1 cellular context compared by ENCODE assay signal in the genomic region with DNA sequence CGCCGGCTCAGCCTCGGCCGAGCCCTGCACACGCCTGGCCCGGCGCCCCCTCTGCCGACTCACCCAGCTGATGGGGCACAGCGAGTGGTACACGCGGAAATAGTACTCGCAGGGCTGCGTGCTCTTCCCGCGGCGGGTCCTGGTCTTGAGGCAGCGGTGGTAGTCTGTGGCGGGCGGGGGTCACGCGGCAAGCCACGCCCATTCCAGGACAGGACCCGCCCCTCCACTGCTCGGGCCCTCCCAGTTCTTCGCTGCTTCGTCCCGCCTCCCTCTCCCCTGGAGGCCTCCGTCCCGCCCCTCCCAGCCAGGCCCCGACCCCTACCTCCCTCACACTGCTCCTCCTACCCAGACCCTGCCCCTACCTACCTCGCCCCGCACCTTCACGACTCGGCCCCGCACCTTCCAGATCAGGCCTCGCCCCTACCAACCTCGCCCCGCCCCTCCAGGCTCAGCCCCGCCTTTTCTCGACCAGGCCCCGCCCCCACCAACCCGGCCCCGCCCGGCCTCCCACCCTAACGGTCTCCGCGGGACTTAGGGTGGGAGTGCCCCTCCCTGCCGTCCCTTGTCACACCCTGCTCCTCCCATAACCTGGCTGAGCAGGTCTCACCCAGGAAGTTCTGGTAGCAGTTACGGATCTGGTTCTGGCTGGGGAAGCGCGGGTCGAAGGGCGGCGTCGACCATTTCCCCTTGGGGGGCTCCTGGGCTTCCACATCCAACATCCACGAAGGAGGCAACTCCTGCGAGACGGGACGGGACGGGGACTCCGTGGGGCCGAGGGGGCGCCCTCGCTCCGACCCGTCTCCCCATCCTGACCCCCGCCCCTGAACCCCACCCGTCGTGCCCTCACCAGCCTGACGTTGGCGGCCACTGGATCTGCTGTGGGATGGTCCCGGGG.
TF ChIP-seq lines count a peak whose summit lies in the region.

No MANE protein-coding gene starts in this region.

TF ChIP-seq in K562, 482 proteins besides CTCF, POLR2A, EP300 and RAD21 (continued from another document and continues in another):
- TF ChIP-seq E4F1 (CRISPR knock-in tag; IDR thresholded peaks at IDR 0.05; ENCODE audit: borderline replicate concordance) (no peak), PTTG1 (tag; IDR thresholded peaks at IDR 0.05; ENCODE audit: low read depth) (no peak), KAT8 (IDR thresholded peaks at IDR 0.05; ENCODE audit: low read depth) (no peak), TRIM25 (IDR thresholded peaks at IDR 0.05; ENCODE audit: borderline replicate concordance) (no peak), TEAD4 (IDR thresholded peaks at IDR 0.05; ENCODE audit: low read length) (no peak), TEAD4 (CRISPR knock-in tag; IDR thresholded peaks at IDR 0.05; ENCODE audit: borderline replicate concordance) (no peak), HNRNPK (IDR thresholded peaks at IDR 0.05; ENCODE audit: low read depth, low read length, poor library complexity, severe bottlenecking) (no peak), TAL1 (IDR thresholded peaks at IDR 0.05) (no peak), MTA3 (IDR thresholded peaks at IDR 0.05; ENCODE audit: borderline replicate concordance) (no peak), ZNF778 (CRISPR knock-in tag; IDR thresholded peaks at IDR 0.05) (no peak), KLF13 (tag; IDR thresholded peaks at IDR 0.05; ENCODE audit: borderline replicate concordance, low read depth) (no peak), PHF8 (IDR thresholded peaks at IDR 0.05; ENCODE audit: borderline replicate concordance, low read length) (peak; percentile 22; the same call in 1 of the 2 replicates), MGA (IDR thresholded peaks at IDR 0.05) (no peak), ZNF57 (CRISPR knock-in tag; IDR thresholded peaks at IDR 0.05) (no peak), POLR2G (IDR thresholded peaks at IDR 0.05; ENCODE audit: low read depth, low read length) (0 out of 2 replicates have a peak, but pooled peaks have one; percentile 61), GTF2F1 (IDR thresholded peaks at IDR 0.05; ENCODE audit: low read depth, low read length) (no peak), HDAC6 (IDR thresholded peaks at IDR 0.05; ENCODE audit: low read depth, low read length) (no peak), ZNF584 (CRISPR knock-in tag; IDR thresholded peaks at IDR 0.05; ENCODE audit: low read depth) (no peak), SRSF3 (IDR thresholded peaks at IDR 0.05; ENCODE audit: insufficient read depth, low read length) (no peak), CREM (IDR thresholded peaks at IDR 0.05; ENCODE audit: low read depth) (peak; percentile 3; the same call in 1 of the 2 replicates), ARNT (IDR thresholded peaks at IDR 0.05) (no peak), MBD2 (IDR thresholded peaks at IDR 0.05; ENCODE audit: borderline replicate concordance, low read depth) (no peak), E2F8 (IDR thresholded peaks at IDR 0.05; ENCODE audit: low read depth, partially characterized antibody) (no peak), CC2D1A (IDR thresholded peaks at IDR 0.05) (no peak), PRMT5 (CRISPR knock-in tag; IDR thresholded peaks at IDR 0.05) (no peak), PYGO2 (tag; IDR thresholded peaks at IDR 0.05) (no peak)
- TF ChIP-seq, protein P1, sequence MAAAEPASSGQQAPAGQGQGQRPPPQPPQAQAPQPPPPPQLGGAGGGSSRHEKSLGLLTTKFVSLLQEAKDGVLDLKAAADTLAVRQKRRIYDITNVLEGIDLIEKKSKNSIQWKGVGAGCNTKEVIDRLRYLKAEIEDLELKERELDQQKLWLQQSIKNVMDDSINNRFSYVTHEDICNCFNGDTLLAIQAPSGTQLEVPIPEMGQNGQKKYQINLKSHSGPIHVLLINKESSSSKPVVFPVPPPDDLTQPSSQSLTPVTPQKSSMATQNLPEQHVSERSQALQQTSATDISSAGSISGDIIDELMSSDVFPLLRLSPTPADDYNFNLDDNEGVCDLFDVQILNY (CRISPR knock-in tag; IDR thresholded peaks at IDR 0.05) = no peak
- TF ChIP-seq, protein P2, sequence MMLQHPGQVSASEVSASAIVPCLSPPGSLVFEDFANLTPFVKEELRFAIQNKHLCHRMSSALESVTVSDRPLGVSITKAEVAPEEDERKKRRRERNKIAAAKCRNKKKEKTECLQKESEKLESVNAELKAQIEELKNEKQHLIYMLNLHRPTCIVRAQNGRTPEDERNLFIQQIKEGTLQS (IDR thresholded peaks at IDR 0.05) = no peak
- TF ChIP-seq, protein P2 (CRISPR knock-in tag; conservative IDR thresholded peaks at IDR 0.05) = no peak
